8 cellular contexts compared by ENCODE assay signal in genomic region chr12:93412389-93412788, GRCh38. TPM values are rescaled to one million over a fixed set of nuclear protein-coding genes. Genes with fewer than 3 reads are reported as not detected.
DNase-seq lines count a peak whose midpoint lies in the region; ATAC-seq and TF ChIP-seq lines count a peak whose summit lies in the region.
"Not testable (repeated sequence)": the region's sequence is repeated elsewhere in the genome, so short reads cannot be mapped to it uniquely, and the experiment has no call there.

No MANE protein-coding gene starts in this region.

- intact Hi-C loops in CD4-positive, alpha-beta memory T cell (cut with micrococcal nuclease); activated T-helper 1 cell treated with anti-CD3 and anti-CD28 coated beads, Interleukin-12 subunit alpha, Interleukin-12 subunit beta, Interleukin-2, Interleukin-4 antibody, amounts not matched to agents 30 ng/mL and 10 ng/mL and 1 ng/mL, durations not matched to agents 14 hours and 24 hours and 36 hours (cut with micrococcal nuclease): not testable (repeated sequence)
- intact Hi-C loops in psoas muscle (cut with DNase I), result loop anchor here in 1 of 2 donors (5.0 kb wide), 1 partner anchor 625 kb away; no protein-coding TSS in a partner anchor

- H3K4me1 Mint-ChIP-seq in CD4-positive, alpha-beta memory T cell, result peaks cover 52 to 68% (median 59%) of the 10 kb centered on the region in 4 donors
- peaks cover 77% of the 10 kb centered on the region for H3K4me1 Mint-ChIP-seq in activated T-helper 1 cell treated with anti-CD3 and anti-CD28 coated beads, Interleukin-12 subunit alpha, Interleukin-12 subunit beta, Interleukin-2, Interleukin-4 antibody, amounts not matched to agents 30 ng/mL and 10 ng/mL and 1 ng/mL, durations not matched to agents 14 hours and 24 hours and 36 hours (ENCODE audit: low read depth)
- H3K4me1 Mint-ChIP-seq in activated naive CD8-positive, alpha-beta T cell treated with anti-CD3 and anti-CD28 coated beads, Interleukin-2, amount 10 ng/mL, durations not matched to agents 7 days and 5 days, result peaks cover 40% of the 10 kb centered on the region
- H3K4me1 Mint-ChIP-seq in endothelial cell (ENCODE audit: unreplicated experiment) (peaks cover 43% of the 10 kb centered on the region), naive B cell (peaks cover 41 to 49% (median 42%) of the 10 kb centered on the region in 3 donors)

- not testable (repeated sequence) for ATAC-seq in activated naive CD8-positive, alpha-beta T cell treated with anti-CD3 and anti-CD28 coated beads, Interleukin-2, amount 10 ng/mL, durations not matched to agents 7 days and 5 days (ENCODE audit: low read depth); naive B cell (ENCODE audit: low read depth in 2 of 2); psoas muscle

- WGBS in psoas muscle, 3 donors, result 39 to 69% (median 44%) methylated on average over 8 of the region's 8 CpGs
- WGBS in urinary bladder, result 84% methylated on average over 8 of the region's 8 CpGs

- not testable (repeated sequence) for DNase-seq in CD4-positive, alpha-beta memory T cell; SK-N-MC (ENCODE audit: low read depth, low spot score); activated T-helper 1 cell treated with anti-CD3 and anti-CD28 coated beads, Interleukin-12 subunit alpha, Interleukin-12 subunit beta, Interleukin-2, Interleukin-4 antibody, amounts not matched to agents 30 ng/mL and 10 ng/mL and 1 ng/mL, durations not matched to agents 14 hours and 24 hours and 36 hours (ENCODE audit: low spot score); activated naive CD8-positive, alpha-beta T cell treated with anti-CD3 and anti-CD28 coated beads, Interleukin-2, amount 10 ng/mL, durations not matched to agents 7 days and 5 days; endothelial cell (ENCODE audit: low spot score); naive B cell; psoas muscle

- H3K27ac Mint-ChIP-seq in CD4-positive, alpha-beta memory T cell, result peak overlapping the region; percentile 33 to 92 (median 59)
- peak overlapping the region; percentile 29 for H3K27ac Mint-ChIP-seq in activated T-helper 1 cell treated with anti-CD3 and anti-CD28 coated beads, Interleukin-12 subunit alpha, Interleukin-12 subunit beta, Interleukin-2, Interleukin-4 antibody, amounts not matched to agents 30 ng/mL and 10 ng/mL and 1 ng/mL, durations not matched to agents 14 hours and 24 hours and 36 hours
- peak overlapping the region; percentile 33 for H3K27ac Mint-ChIP-seq in activated naive CD8-positive, alpha-beta T cell treated with anti-CD3 and anti-CD28 coated beads, Interleukin-2, amount 10 ng/mL, durations not matched to agents 7 days and 5 days
- H3K27ac Mint-ChIP-seq in endothelial cell (ENCODE audit: unreplicated experiment) (peak overlapping the region; percentile 80), naive B cell (peak overlapping the region in 4 of 6 donors; percentile 29 to 80 (median 66))

- H3K4me3 Mint-ChIP-seq in CD4-positive, alpha-beta memory T cell, result peak overlapping the region in 1 of 8 donors; percentile 29
- not testable (repeated sequence) for H3K4me3 Mint-ChIP-seq in activated T-helper 1 cell treated with anti-CD3 and anti-CD28 coated beads, Interleukin-12 subunit alpha, Interleukin-12 subunit beta, Interleukin-2, Interleukin-4 antibody, amounts not matched to agents 30 ng/mL and 10 ng/mL and 1 ng/mL, durations not matched to agents 14 hours and 24 hours and 36 hours; activated naive CD8-positive, alpha-beta T cell treated with anti-CD3 and anti-CD28 coated beads, Interleukin-2, amount 10 ng/mL, durations not matched to agents 7 days and 5 days; endothelial cell (ENCODE audit: unreplicated experiment); naive B cell

- H3K27me3 Mint-ChIP-seq in CD4-positive, alpha-beta memory T cell; activated T-helper 1 cell treated with anti-CD3 and anti-CD28 coated beads, Interleukin-12 subunit alpha, Interleukin-12 subunit beta, Interleukin-2, Interleukin-4 antibody, amounts not matched to agents 30 ng/mL and 10 ng/mL and 1 ng/mL, durations not matched to agents 14 hours and 24 hours and 36 hours (ENCODE audit: insufficient read depth); activated naive CD8-positive, alpha-beta T cell treated with anti-CD3 and anti-CD28 coated beads, Interleukin-2, amount 10 ng/mL, durations not matched to agents 7 days and 5 days; endothelial cell (ENCODE audit: unreplicated experiment); naive B cell: not testable (repeated sequence)

- H3K4me1 ChIP-seq in CD4-positive, alpha-beta memory T cell (ENCODE audit: insufficient read depth, low read length), result peaks cover 51% of the 10 kb centered on the region
- peaks cover 49% of the 10 kb centered on the region for H3K4me1 ChIP-seq in psoas muscle
- H3K4me1 ChIP-seq in urinary bladder (ENCODE audit: insufficient read depth), result not testable (repeated sequence)

- TF ChIP-seq CTCF in endothelial cell (IDR thresholded peaks at IDR 0.05; ENCODE audit: unreplicated experiment); psoas muscle (IDR thresholded peaks at IDR 0.05): not testable (repeated sequence)

- not testable (repeated sequence) for H3K9ac ChIP-seq in SK-N-MC (ENCODE audit: insufficient read length)

- CTCF ChIA-PET in CD4-positive, alpha-beta memory T cell (lab: Charles Lee; ENCODE audit: partially characterized antibody), result interaction anchor here (1.0 to 2.9 kb wide), 2 partner anchors 10 to 14 kb away, joined by 3 to 12 read pairs; no protein-coding TSS in a partner anchor

- peaks cover 20% of the 10 kb centered on the region for H3K36me3 ChIP-seq in CD4-positive, alpha-beta memory T cell (ENCODE audit: insufficient read depth, low read length)
- H3K36me3 ChIP-seq in SK-N-MC (ENCODE audit: insufficient read depth, low read length) (peaks cover 38% of the 10 kb centered on the region), psoas muscle (ENCODE audit: insufficient read depth in 1 of 2, low read depth in 1 of 2) (peaks cover 0 to 13% of the 10 kb centered on the region in 2 donors)
- not testable (repeated sequence) for H3K36me3 ChIP-seq in urinary bladder (ENCODE audit: insufficient read depth)

- not testable (repeated sequence) for H3K27ac ChIP-seq in CD4-positive, alpha-beta memory T cell (ENCODE audit: low read depth, low read length)
- H3K27ac ChIP-seq in SK-N-MC, result 0 out of 2 replicates have a peak overlapping the region, but pooled peaks have one; percentile 69
- H3K27ac ChIP-seq in psoas muscle, result peak overlapping the region; percentile 53
- H3K27ac ChIP-seq in urinary bladder (ENCODE audit: low read depth), result peak overlapping the region; percentile 38

- not testable (repeated sequence) for H3K27me3 ChIP-seq in CD4-positive, alpha-beta memory T cell (ENCODE audit: insufficient read depth, low read length); psoas muscle (ENCODE audit: insufficient read depth in 3 of 3, low read length in 2 of 3)

- POLR2A ChIA-PET in CD4-positive, alpha-beta memory T cell (lab: Charles Lee; ENCODE audit: partially characterized antibody); activated naive CD8-positive, alpha-beta T cell treated with anti-CD3 and anti-CD28 coated beads, Interleukin-2, amount 10 ng/mL, durations not matched to agents 7 days and 5 days (lab: Charles Lee): not testable (repeated sequence)

- not testable (repeated sequence) for H3K9me3 Mint-ChIP-seq in CD4-positive, alpha-beta memory T cell; activated T-helper 1 cell treated with anti-CD3 and anti-CD28 coated beads, Interleukin-12 subunit alpha, Interleukin-12 subunit beta, Interleukin-2, Interleukin-4 antibody, amounts not matched to agents 30 ng/mL and 10 ng/mL and 1 ng/mL, durations not matched to agents 14 hours and 24 hours and 36 hours; activated naive CD8-positive, alpha-beta T cell treated with anti-CD3 and anti-CD28 coated beads, Interleukin-2, amount 10 ng/mL, durations not matched to agents 7 days and 5 days; endothelial cell (ENCODE audit: unreplicated experiment); naive B cell

- H3K4me3 ChIP-seq in CD4-positive, alpha-beta memory T cell (ENCODE audit: low read length in 2 of 2); SK-N-MC; psoas muscle; urinary bladder (ENCODE audit: low read depth, low read length): not testable (repeated sequence)

- H3K36me3 Mint-ChIP-seq in CD4-positive, alpha-beta memory T cell, result peaks cover 20 to 40% of the 10 kb centered on the region in 2 donors
- peaks cover 45% of the 10 kb centered on the region for H3K36me3 Mint-ChIP-seq in activated T-helper 1 cell treated with anti-CD3 and anti-CD28 coated beads, Interleukin-12 subunit alpha, Interleukin-12 subunit beta, Interleukin-2, Interleukin-4 antibody, amounts not matched to agents 30 ng/mL and 10 ng/mL and 1 ng/mL, durations not matched to agents 14 hours and 24 hours and 36 hours (ENCODE audit: low read depth)
- H3K36me3 Mint-ChIP-seq in activated naive CD8-positive, alpha-beta T cell treated with anti-CD3 and anti-CD28 coated beads, Interleukin-2, amount 10 ng/mL, durations not matched to agents 7 days and 5 days, result peaks cover 30% of the 10 kb centered on the region
- peaks cover 14% of the 10 kb centered on the region for H3K36me3 Mint-ChIP-seq in endothelial cell (ENCODE audit: low read depth, unreplicated experiment)
- not testable (repeated sequence) for H3K36me3 Mint-ChIP-seq in naive B cell

- H3K9me3 ChIP-seq in CD4-positive, alpha-beta memory T cell (ENCODE audit: control insufficient read depth in 1 of 2, low read length in 2 of 2); SK-N-MC (ENCODE audit: low read depth, low read length); psoas muscle: not testable (repeated sequence)

RNA-seq across cellular contexts. Expression of gene UBE2N, which starts 29.4 kb away (rescaled TPM):
- 10 to 100 TPM; 71.2 to 72.8 TPM for total RNA-seq in CD4-positive, alpha-beta memory T cell
- polyA plus RNA-seq in CD4-positive, alpha-beta memory T cell, result 100 to 1,000 TPM; 199 to 227 TPM
- 231 and 239 TPM in 2 replicates for total RNA-seq in activated T-helper 1 cell treated with anti-CD3 and anti-CD28 coated beads, Interleukin-12 subunit alpha, Interleukin-12 subunit beta, Interleukin-2, Interleukin-4 antibody, amounts not matched to agents 30 ng/mL and 10 ng/mL and 1 ng/mL, durations not matched to agents 14 hours and 24 hours and 36 hours
- total RNA-seq in activated naive CD8-positive, alpha-beta T cell treated with anti-CD3 and anti-CD28 coated beads, Interleukin-2, amount 10 ng/mL, durations not matched to agents 7 days and 5 days, result 100 to 1,000 TPM; 121 to 127 TPM
- 150 TPM for total RNA-seq in endothelial cell (ENCODE audit: unreplicated experiment)
- polyA plus RNA-seq in naive B cell (ENCODE audit: low read depth in 6 of 6), result 100 to 1,000 TPM; 152 to 210 (median 157) TPM
- 10 to 100 TPM; 70.6 to 97.6 (median 80.0) TPM for total RNA-seq in psoas muscle
- polyA plus RNA-seq in psoas muscle, result 100 to 1,000 TPM in 1 of 3 donors, 10 to 100 TPM in 2; 52.8 to 104 (median 91.4) TPM
- 132 TPM for total RNA-seq in urinary bladder
- polyA plus RNA-seq in urinary bladder, result 64.5 TPM

RNA-seq across cellular contexts. Expression of gene NUDT4, which starts 34.7 kb away (rescaled TPM):
- 10 to 100 TPM; 41.8 to 45.2 TPM for total RNA-seq in CD4-positive, alpha-beta memory T cell
- 10 to 100 TPM; 39.3 to 49.6 TPM for polyA plus RNA-seq in CD4-positive, alpha-beta memory T cell
- total RNA-seq in activated T-helper 1 cell treated with anti-CD3 and anti-CD28 coated beads, Interleukin-12 subunit alpha, Interleukin-12 subunit beta, Interleukin-2, Interleukin-4 antibody, amounts not matched to agents 30 ng/mL and 10 ng/mL and 1 ng/mL, durations not matched to agents 14 hours and 24 hours and 36 hours, result 90.9 and 94.3 TPM in 2 replicates
- total RNA-seq in activated naive CD8-positive, alpha-beta T cell treated with anti-CD3 and anti-CD28 coated beads, Interleukin-2, amount 10 ng/mL, durations not matched to agents 7 days and 5 days, result 10 to 100 TPM; 62.0 to 62.6 TPM
- 91.7 TPM for total RNA-seq in endothelial cell (ENCODE audit: unreplicated experiment)
- 10 to 100 TPM; 50.4 to 81.1 (median 70.4) TPM for polyA plus RNA-seq in naive B cell (ENCODE audit: low read depth in 6 of 6)
- 100 to 1,000 TPM; 187 to 254 (median 211) TPM for total RNA-seq in psoas muscle
- 100 to 1,000 TPM in 1 of 3 donors, 10 to 100 TPM in 2; 48.3 to 108 (median 76.1) TPM for polyA plus RNA-seq in psoas muscle
- total RNA-seq in urinary bladder, result 103 TPM
- 46.4 TPM for polyA plus RNA-seq in urinary bladder

RNA-seq across cellular contexts. Expression of gene MRPL42, which starts 54.9 kb away (rescaled TPM):
- 10 to 100 TPM; 40.1 to 43.2 TPM for total RNA-seq in CD4-positive, alpha-beta memory T cell
- polyA plus RNA-seq in CD4-positive, alpha-beta memory T cell, result 10 to 100 TPM; 75.7 to 92.8 TPM
- total RNA-seq in activated T-helper 1 cell treated with anti-CD3 and anti-CD28 coated beads, Interleukin-12 subunit alpha, Interleukin-12 subunit beta, Interleukin-2, Interleukin-4 antibody, amounts not matched to agents 30 ng/mL and 10 ng/mL and 1 ng/mL, durations not matched to agents 14 hours and 24 hours and 36 hours, result 83.2 and 87.0 TPM in 2 replicates
- total RNA-seq in activated naive CD8-positive, alpha-beta T cell treated with anti-CD3 and anti-CD28 coated beads, Interleukin-2, amount 10 ng/mL, durations not matched to agents 7 days and 5 days, result 10 to 100 TPM; 47.4 to 50.2 TPM
- 34.6 TPM for total RNA-seq in endothelial cell (ENCODE audit: unreplicated experiment)
- polyA plus RNA-seq in naive B cell (ENCODE audit: low read depth in 6 of 6), result 10 to 100 TPM; 80.8 to 98.2 (median 87.9) TPM
- total RNA-seq in psoas muscle, result 10 to 100 TPM; 22.7 to 37.3 (median 24.1) TPM
- polyA plus RNA-seq in psoas muscle, result 10 to 100 TPM; 27.5 to 48.3 (median 38.3) TPM
- total RNA-seq in urinary bladder, result 83.2 TPM
- polyA plus RNA-seq in urinary bladder, result 30.6 TPM

Comparison
In these comparisons a context has a peak if more than half of its experiments do, and no peak if none do; other contexts are left out.
1. H3K27ac Mint-ChIP-seq: peak in every context shown above with its lines; median percentile 80 in endothelial cell; 66 in naive B cell; 59 in CD4-positive, alpha-beta memory T cell; 33 in activated naive CD8-positive, alpha-beta T cell treated with anti-CD3 and anti-CD28 coated beads, Interleukin-2, amount 10 ng/mL, durations not matched to agents 7 days and 5 days; 29 in activated T-helper 1 cell treated with anti-CD3 and anti-CD28 coated beads, Interleukin-12 subunit alpha, Interleukin-12 subunit beta, Interleukin-2, Interleukin-4 antibody, amounts not matched to agents 30 ng/mL and 10 ng/mL and 1 ng/mL, durations not matched to agents 14 hours and 24 hours and 36 hours.